Comparison of ENCODE assay signal across 8 cellular contexts in genomic region chr2:20012282-20013060, GRCh38. TPM values are rescaled to one million over a fixed set of nuclear protein-coding genes. Genes with fewer than 3 reads are reported as not detected.
DNase-seq lines count a peak whose midpoint lies in the region; ATAC-seq and TF ChIP-seq lines count a peak whose summit lies in the region.

MATN3 (minus strand) TSS chr2:20012668; CDS start chr2:20012631, 37 bp downstream.

- H3K36me3 Mint-ChIP-seq in activated T-cell treated with anti-CD3 and anti-CD28 coated beads, Interleukin-2, amount 50 U/mL, for 24 hours (ENCODE audit: low read depth): no peaks in the 10 kb centered on the region
- H3K36me3 Mint-ChIP-seq in glutamatergic neuron (ENCODE audit: unreplicated experiment): peaks cover 10% of the 10 kb centered on the region

- no peaks in the 10 kb centered on the region for H3K27me3 ChIP-seq in ovary

- DNase-seq in A172 (ENCODE audit: low spot score) (peak; percentile 37), GM20000 (ENCODE audit: low spot score) (peak; percentile 64), glutamatergic neuron (peak; percentile 48), ovary (peak; percentile 21 to 66 (median 31))
- DNase-seq in activated T-cell treated with anti-CD3 and anti-CD28 coated beads, Interleukin-2, amount 50 U/mL, for 24 hours: peak; percentile 42

- no peaks in the 10 kb centered on the region for H3K36me3 ChIP-seq in ovary

- peak within 1 kb of the TSS; percentile 53 for H3K4me3 ChIP-seq in ovary

- TF ChIP-seq CTCF in GM20000 (IDR thresholded peaks at IDR 0.05; ENCODE audit: extremely low read depth, missing control alignments) (no peak), glutamatergic neuron (IDR thresholded peaks at IDR 0.05; ENCODE audit: partially characterized antibody, unreplicated experiment) (no peak), ovary (IDR thresholded peaks at IDR 0.05) (no peak)

- TF ChIP-seq EP300 in ovary (IDR thresholded peaks at IDR 0.05): no peak

- WGBS in ovary, 3 donors: 1 to 2% (median 1%) methylated on average over 38 to 86 of the region's 86 CpGs

- H3K27ac ChIP-seq in ovary: peak within 1 kb of the TSS in 1 of 2 donors; percentile 37

- TF ChIP-seq POLR2A in ovary (IDR thresholded peaks at IDR 0.05): no peak

- H3K27ac Mint-ChIP-seq in activated T-cell treated with anti-CD3 and anti-CD28 coated beads, Interleukin-2, amount 50 U/mL, for 24 hours: no peak within 1 kb of the TSS
- H3K27ac Mint-ChIP-seq in glutamatergic neuron (ENCODE audit: unreplicated experiment): no peak within 1 kb of the TSS

- H3K4me3 Mint-ChIP-seq in activated T-cell treated with anti-CD3 and anti-CD28 coated beads, Interleukin-2, amount 50 U/mL, for 24 hours: peak within 1 kb of the TSS; percentile 62
- H3K4me3 Mint-ChIP-seq in glutamatergic neuron (ENCODE audit: unreplicated experiment): peak within 1 kb of the TSS; percentile 89

- peaks cover 8% of the 10 kb centered on the region for H3K4me1 Mint-ChIP-seq in activated T-cell treated with anti-CD3 and anti-CD28 coated beads, Interleukin-2, amount 50 U/mL, for 24 hours (ENCODE audit: low read depth)
- peaks cover 3% of the 10 kb centered on the region for H3K4me1 Mint-ChIP-seq in glutamatergic neuron (ENCODE audit: low read depth, unreplicated experiment)

- H3K9me3 ChIP-seq in ovary: no peaks in the 10 kb centered on the region

- peaks cover 3% of the 10 kb centered on the region for H3K9me3 Mint-ChIP-seq in activated T-cell treated with anti-CD3 and anti-CD28 coated beads, Interleukin-2, amount 50 U/mL, for 24 hours
- peaks cover 3% of the 10 kb centered on the region for H3K9me3 Mint-ChIP-seq in glutamatergic neuron (ENCODE audit: unreplicated experiment)

- ATAC-seq in GM19324 (IDR thresholded peaks at IDR 0.05; ENCODE audit: low FRiP score, unreplicated experiment): no peak
- no peak for ATAC-seq in HG03108 (IDR thresholded peaks at IDR 0.05; ENCODE audit: unreplicated experiment)
- no peak for ATAC-seq in GM18868 (IDR thresholded peaks at IDR 0.05; ENCODE audit: unreplicated experiment)

- H3K4me1 ChIP-seq in ovary (ENCODE audit: insufficient read depth): peaks cover 8% of the 10 kb centered on the region

- H3K27me3 Mint-ChIP-seq in activated T-cell treated with anti-CD3 and anti-CD28 coated beads, Interleukin-2, amount 50 U/mL, for 24 hours: peaks cover 57% of the 10 kb centered on the region
- H3K27me3 Mint-ChIP-seq in glutamatergic neuron (ENCODE audit: unreplicated experiment): peaks cover 19% of the 10 kb centered on the region

- intact Hi-C loops in ovary (cut with DNase I): loop anchor here in 2 of 4 donors (5.0 to 10.0 kb wide), 2 partner anchors 80 to 82 kb away; no protein-coding TSS in a partner anchor

RNA-seq across cellular contexts. Expression of gene MATN3, which starts in this region (rescaled TPM):
- 13.4 and 16.1 TPM in 2 replicates for total RNA-seq in A172 (2014; rRNA removed; shearing (Covaris generic))
- total RNA-seq in glutamatergic neuron (ENCODE audit: unreplicated experiment) (0.32 TPM), ovary (1 to 10 TPM in 2 of 7 donors, under 1 TPM in 5; 0.34 to 2.5 (median 0.60) TPM)
- 1 to 10 TPM; 1.4 to 2.2 TPM for polyA plus RNA-seq in ovary

Comparison
In these comparisons a context has a peak if more than half of its experiments do, and no peak if none do; other contexts are left out.
1. Peak in DNase-seq in glutamatergic neuron; RNA of the gene not detected or under 1 TPM.